10 cellular contexts compared by ENCODE assay signal in genomic region chr2:197708331-197708730, GRCh38. TPM values are rescaled to one million over a fixed set of nuclear protein-coding genes. Genes with fewer than 3 reads are reported as not detected.
DNase-seq lines count a peak whose midpoint lies in the region; ATAC-seq and TF ChIP-seq lines count a peak whose summit lies in the region.
"Had no signal": no experiment of that assay in that cellular context is flagged by ENCODE, and none has a peak within 500 bp of the region (broad histone marks: within the 10 kb centered on the region; RNA-seq: fewer than 3 reads in every experiment).

No MANE protein-coding gene starts in this region.

- no peaks in the 10 kb centered on the region for H3F3A ChIP-seq in SU-DHL-6 (ENCODE audit: insufficient read depth)

- H3K4me2 ChIP-seq in SU-DHL-6 (ENCODE audit: low read depth, low read length, poor library complexity, severe bottlenecking) = peak overlapping the region; percentile 95

- no peak for TF ChIP-seq EP300 in stomach (IDR thresholded peaks at IDR 0.05)

- peaks cover 76% of the 10 kb centered on the region for H3K79me2 ChIP-seq in SU-DHL-6 (ENCODE audit: insufficient read depth, low read length)

- peaks cover 19% of the 10 kb centered on the region for H4K20me1 ChIP-seq in SU-DHL-6 (ENCODE audit: low read depth, low read length)

- H3K27ac ChIP-seq in left ventricle myocardium inferior (replicated peaks) = no peak overlapping the region
- H3K27ac ChIP-seq in heart right ventricle = no peak overlapping the region
- H3K27ac ChIP-seq in SU-DHL-6 (ENCODE audit: low read depth, low read length) = no peak overlapping the region
- no peak overlapping the region for H3K27ac ChIP-seq in stomach
- H3K27ac ChIP-seq: ascending aorta had no signal

- H3K9me3 ChIP-seq in left ventricle myocardium inferior (replicated peaks) (no peaks in the 10 kb centered on the region), heart right ventricle (no peaks in the 10 kb centered on the region), SU-DHL-6 (ENCODE audit: insufficient read depth, low read length) (no peaks in the 10 kb centered on the region), stomach (no peaks in the 10 kb centered on the region)
- H3K9me3 ChIP-seq: ascending aorta had no signal

- DNase-seq in left ventricle myocardium inferior (no peak), heart right ventricle (no peak), fibroblast of the aortic adventitia (ENCODE audit: low read depth) (peak; percentile 66), anterior cingulate cortex (lab: John Stamatoyannopoulos, UW) (no peak), OCI-M2 (lab: John Stamatoyannopoulos, UW; ENCODE audit: unreplicated experiment) (no peak), stomach (no peak)
- DNase-seq: SHP77 treated with DMSO at 0.1 percent for 48 hours had no signal

- peak overlapping the region; percentile 82 for H3K9ac ChIP-seq in SU-DHL-6 (ENCODE audit: low read length)

- no peaks in the 10 kb centered on the region for H3K27me3 ChIP-seq in left ventricle myocardium inferior (ENCODE audit: low read depth)
- H3K27me3 ChIP-seq in heart right ventricle = no peaks in the 10 kb centered on the region
- H3K27me3 ChIP-seq in SU-DHL-6 (ENCODE audit: low read length) = no peaks in the 10 kb centered on the region
- no peaks in the 10 kb centered on the region for H3K27me3 ChIP-seq in stomach
- H3K27me3 ChIP-seq: ascending aorta had no signal

- no peak for TF ChIP-seq CTCF in left ventricle myocardium inferior (IDR thresholded peaks at IDR 0.05; ENCODE audit: borderline replicate concordance)
- no peak for TF ChIP-seq CTCF in heart right ventricle (IDR thresholded peaks at IDR 0.05)
- no peak for TF ChIP-seq CTCF in SU-DHL-6 (IDR thresholded peaks at IDR 0.05; ENCODE audit: insufficient read depth, low read length, poor library complexity, severe bottlenecking)
- no peak for TF ChIP-seq CTCF in fibroblast of the aortic adventitia (IDR thresholded peaks at IDR 0.05; ENCODE audit: insufficient read depth, low read length)
- TF ChIP-seq CTCF in stomach (IDR thresholded peaks at IDR 0.05) = no peak

- no peak for ATAC-seq in heart right ventricle
- no peak for ATAC-seq in GM21825 (IDR thresholded peaks at IDR 0.05; ENCODE audit: unreplicated experiment)

- H3K36me3 ChIP-seq in left ventricle myocardium inferior (no peaks in the 10 kb centered on the region), heart right ventricle (peaks cover 0 to 29% (median 4%) of the 10 kb centered on the region in 9 donors), SU-DHL-6 (ENCODE audit: low read length) (peaks cover 20% of the 10 kb centered on the region), stomach (peaks cover 0 to 12% (median 3%) of the 10 kb centered on the region in 4 donors)

- no peak overlapping the region for H2AFZ ChIP-seq in SU-DHL-6 (ENCODE audit: low read depth, low read length, severe bottlenecking)

- intact Hi-C loops in left ventricle myocardium inferior (cut with micrococcal nuclease) = loop anchor here (5.0 kb wide), 1 partner anchor 69 kb away; no protein-coding TSS in a partner anchor
- intact Hi-C loops in heart right ventricle (cut with DNase I) = loop anchor here in 9 of 10 donors (2.0 to 10.0 kb wide), 10 partner anchors 68 to 589 kb away; partner anchors contain the start of genes MOB4 (in 5 of the 9), SF3B1 (in 2 of the 9), HSPD1 (in 1 of the 9) and HSPE1 (in 1 of the 9)
- intact Hi-C loops in stomach (cut with DNase I; ENCODE audit: low total_unique reads) = no loop called here

- H3K4me3 ChIP-seq in left ventricle myocardium inferior = peak overlapping the region; percentile 84
- H3K4me3 ChIP-seq in heart right ventricle = peak overlapping the region in 4 of 10 donors; percentile 86 to 99 (median 94)
- H3K4me3 ChIP-seq in SU-DHL-6 (ENCODE audit: insufficient read depth, low read length, poor library complexity, severe bottlenecking) = peak overlapping the region; percentile 88
- no peak overlapping the region for H3K4me3 ChIP-seq in fibroblast of the aortic adventitia (ENCODE audit: low read depth, low read length)
- H3K4me3 ChIP-seq in stomach = peak overlapping the region in 2 of 4 donors; percentile 9 to 98

- peaks cover 48% of the 10 kb centered on the region for H3K4me1 ChIP-seq in left ventricle myocardium inferior
- H3K4me1 ChIP-seq in heart right ventricle = peaks cover 2 to 51% (median 40%) of the 10 kb centered on the region in 9 donors
- peaks cover 31 to 48% (median 37%) of the 10 kb centered on the region in 4 donors for H3K4me1 ChIP-seq in stomach

- no peaks in the 10 kb centered on the region for H3K9me2 ChIP-seq in SU-DHL-6 (replicated peaks; ENCODE audit: insufficient read depth, low read length)

- no peak for TF ChIP-seq POLR2A in stomach (IDR thresholded peaks at IDR 0.05)

- 49 to 50% methylated on average over 2 of the region's 2 CpGs for WGBS in heart right ventricle, 2 donors
- WGBS in stomach, 5 donors = 50 to 61% (median 53%) methylated on average over 2 of the region's 2 CpGs

RNA-seq across cellular contexts. Expression of gene MARS2, which starts 3.2 kb away (rescaled TPM):
- total RNA-seq in left ventricle myocardium inferior = 7.2 TPM
- total RNA-seq in heart right ventricle = 10 to 100 TPM in 1 of 10 donors, 1 to 10 TPM in 9; 5.0 to 11.5 (median 7.7) TPM
- polyA plus RNA-seq in heart right ventricle = 1 to 10 TPM; 1.2 to 5.0 TPM
- total RNA-seq in fibroblast of the aortic adventitia (ENCODE audit: low replicate concordance) = 1.6 and 3.5 TPM in 2 replicates
- total RNA-seq in stomach = 10 to 100 TPM in 1 of 5 donors, 1 to 10 TPM in 3, under 1 TPM in 1; 0.58 to 14.8 (median 6.8) TPM
- 1 to 10 TPM; 2.4 to 3.2 (median 3.0) TPM for polyA plus RNA-seq in stomach

RNA-seq across cellular contexts. Expression of gene RFTN2, which starts 32.9 kb away (rescaled TPM):
- total RNA-seq in left ventricle myocardium inferior (5.6 TPM), heart right ventricle (1 to 10 TPM; 1.2 to 8.4 (median 3.7) TPM), fibroblast of the aortic adventitia (ENCODE audit: low replicate concordance) (6.4 and 16.4 TPM in 2 replicates), stomach (10 to 100 TPM in 2 of 5 donors, 1 to 10 TPM in 1, under 1 TPM in 2; 0.45 to 13.3 (median 1.6) TPM)
- polyA plus RNA-seq in heart right ventricle (1 to 10 TPM; 2.0 TPM), stomach (1 to 10 TPM in 2 of 3 donors, under 1 TPM in 1; 0.65 to 5.0 (median 2.7) TPM)
